Comparison of ENCODE assay signal across 27 cellular contexts in the genomic region with DNA sequence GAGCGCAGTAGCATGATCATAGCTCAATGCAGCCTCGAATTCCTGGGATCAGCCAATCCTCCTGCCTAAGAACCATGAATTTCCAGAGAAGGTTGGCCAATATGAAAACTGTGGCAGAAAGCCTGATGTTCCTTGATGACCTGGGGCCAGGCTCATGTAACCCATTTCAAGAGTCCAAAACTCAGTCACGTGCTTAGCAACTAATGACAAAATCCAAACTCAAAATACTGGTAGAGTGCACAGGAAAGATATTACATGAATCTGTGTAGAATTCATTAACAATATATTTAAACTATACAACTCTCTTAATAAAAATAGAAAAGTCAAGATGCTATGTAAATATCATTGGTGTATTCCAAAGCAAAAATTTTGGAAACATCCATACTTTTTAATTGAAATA.
"Had no signal": no experiment of that assay in that cellular context is flagged by ENCODE, and none has a peak within 500 bp of the region (broad histone marks: within the 10 kb centered on the region; RNA-seq: fewer than 3 reads in every experiment).

No MANE protein-coding gene starts in this region.

- DNase-seq: stimulated activated CD4-positive, alpha-beta T cell treated with anti-CD3 and anti-CD28 coated beads, Interleukin-2, amount 100 ng/mL, for 48 hours; stimulated activated CD4-positive, alpha-beta T cell treated with anti-CD3 and anti-CD28 coated beads, Interleukin-4, amount 100 ng/mL, for 1 hour; stimulated activated CD4-positive, alpha-beta T cell treated with anti-CD3 and anti-CD28 coated beads, Interleukin-4, amount 100 ng/mL, for 24 hours; stimulated activated CD4-positive, alpha-beta T cell treated with anti-CD3 and anti-CD28 coated beads, Interleukin-4, amount 100 ng/mL, for 4 hours; stimulated activated CD8-positive, alpha-beta memory T cell treated with anti-CD3 and anti-CD28 coated beads, Interleukin-4, amount 100 ng/mL, for 48 hours; stimulated activated naive B cell treated with anti-CD40 and anti-IgM and Interleukin-4, amounts not matched to agents 10 μg/mL and 1 μg/mL and 100 μg/mL, for 72 hours; stimulated activated naive CD4-positive, alpha-beta T cell; stimulated activated naive CD4-positive, alpha-beta T cell treated with Interleukin-2 at 50 U/mL for 16 hours; stimulated activated naive CD8-positive, alpha-beta T cell treated with anti-CD3 and anti-CD28 coated beads, Interleukin-15, amount 100 ng/mL, for 72 hours; stimulated activated naive CD8-positive, alpha-beta T cell treated with anti-CD3 and anti-CD28 coated beads, Interleukin-15, Interleukin-2, amounts not matched to agents 100 U/mL and 50 U/mL, for 24 hours; stomach; substantia nigra; testis; thyroid gland; tibial artery; transverse colon; trophoblast cell; upper lobe of left lung; upper lobe of right lung; uterus had no signal

- FAIRE-seq: urothelium cell line had no signal

- H3K27me3 ChIP-seq: stomach, suprapubic skin, testis, thyroid gland, tibial artery, tibial nerve, transverse colon, upper lobe of left lung, upper lobe of right lung, uterus, vagina had no signal

- H3K27ac ChIP-seq: stomach, suprapubic skin, testis, thoracic aorta, thyroid gland, tibial artery, tibial nerve, transverse colon, upper lobe of left lung, upper lobe of right lung, uterus, vagina had no signal

- H3K9me3 ChIP-seq: stomach, suprapubic skin, testis, thoracic aorta, thyroid gland, tibial artery, tibial nerve, transverse colon, upper lobe of left lung, upper lobe of right lung, uterus, vagina had no signal

- H3K4me3 ChIP-seq: stomach, suprapubic skin, testis, thoracic aorta, thyroid gland, tibial artery, tibial nerve, transverse colon, upper lobe of left lung, upper lobe of right lung, uterus, vagina had no signal

- ATAC-seq: stimulated activated effector memory CD8-positive, alpha-beta T cell treated with anti-CD3 and anti-CD28 coated beads, Interleukin-12 subunit alpha, Interleukin-12 subunit beta, amount 100 ng/mL, for 72 hours; stimulated activated memory B cell treated with anti-CD40 and anti-IgM and Interleukin-4, amounts not matched to agents 10 μg/mL and 1 μg/mL and 100 μg/mL, for 72 hours; stimulated activated naive B cell treated with anti-CD40 and anti-IgM and Interleukin-4, amounts not matched to agents 10 μg/mL and 1 μg/mL and 100 μg/mL, for 72 hours; stimulated activated naive CD8-positive, alpha-beta T cell treated with anti-CD3 and anti-CD28 coated beads, Interleukin-15, amount 100 ng/mL, for 72 hours; stimulated activated naive CD8-positive, alpha-beta T cell treated with anti-CD3 and anti-CD28 coated beads, Interleukin-15, Interleukin-2, amounts not matched to agents 100 U/mL and 50 U/mL, for 24 hours; upper lobe of right lung had no signal

- H3K36me3 ChIP-seq: stomach, suprapubic skin, thoracic aorta, thyroid gland, tibial artery, tibial nerve, transverse colon, upper lobe of left lung, upper lobe of right lung, uterus, vagina had no signal

- H3K4me1 ChIP-seq: stomach, suprapubic skin, testis, thyroid gland, tibial artery, tibial nerve, transverse colon, upper lobe of left lung, upper lobe of right lung, uterus, vagina had no signal
